9 cellular contexts compared by ENCODE assay signal in genomic region chr22:42863349-42863911, GRCh38. TPM values are rescaled to one million over a fixed set of nuclear protein-coding genes. Genes with fewer than 3 reads are reported as not detected.
DNase-seq lines count a peak whose midpoint lies in the region; ATAC-seq and TF ChIP-seq lines count a peak whose summit lies in the region.
"Had no signal": no experiment of that assay in that cellular context is flagged by ENCODE, and none has a peak within 500 bp of the region (broad histone marks: within the 10 kb centered on the region; RNA-seq: fewer than 3 reads in every experiment).

No MANE protein-coding gene starts in this region.

- H3K4me3 ChIP-seq in fibroblast of lung (replicated peaks in 1 of 4; ENCODE audit: control extremely low read depth in 1 of 4, insufficient read depth in 1 of 4, low read depth in 3 of 4, low read length in 4 of 4) (no peak overlapping the region), esophagus muscularis mucosa (no peak overlapping the region)

- H3K4me3 Mint-ChIP-seq in T-cell: peak overlapping the region in 1 of 3 donors; percentile 26
- H3K4me3 Mint-ChIP-seq in stimulated activated naive CD8-positive, alpha-beta T cell treated with anti-CD3 and anti-CD28 coated beads, Interleukin-15, amount 100 ng/mL, for 72 hours: peak overlapping the region in 1 of 2 donors; percentile 15

- peaks cover 3% of the 10 kb centered on the region for H3K4me1 ChIP-seq in fibroblast of lung (ENCODE audit: control insufficient read depth, extremely low read depth, insufficient read depth, low read length)
- peaks cover 3 to 18% (median 15%) of the 10 kb centered on the region in 4 donors for H3K4me1 ChIP-seq in esophagus muscularis mucosa

- H3K9ac ChIP-seq in fibroblast of lung (ENCODE audit: insufficient read depth, low read length): no peak overlapping the region

- TF ChIP-seq CTCF in fibroblast of lung (conservative IDR thresholded peaks at IDR 0.05 in 1 of 2, IDR thresholded peaks at IDR 0.05 in 1 of 2; ENCODE audit: low read depth in 1 of 2, low read length in 2 of 2): no peak
- TF ChIP-seq CTCF in esophagus muscularis mucosa (IDR thresholded peaks at IDR 0.05): no peak

- peaks cover 3% of the 10 kb centered on the region for H3K36me3 Mint-ChIP-seq in T-cell

- H3K9me3 ChIP-seq in fibroblast of lung (ENCODE audit: control insufficient read depth, insufficient read depth, low read depth, low read length) (no peaks in the 10 kb centered on the region), esophagus muscularis mucosa (no peaks in the 10 kb centered on the region)

- no peak for ATAC-seq in T-cell (replicated peaks in 1 of 4)
- peak; percentile 71 for ATAC-seq in stimulated activated naive CD8-positive, alpha-beta T cell treated with anti-CD3 and anti-CD28 coated beads, Interleukin-15, amount 100 ng/mL, for 72 hours

- CTCF ChIA-PET in T-cell (lab: Charles Lee): no interaction called here

- peaks cover 7 to 22% (median 14%) of the 10 kb centered on the region in 3 donors for H3K4me1 Mint-ChIP-seq in T-cell
- H3K4me1 Mint-ChIP-seq in stimulated activated naive CD8-positive, alpha-beta T cell treated with anti-CD3 and anti-CD28 coated beads, Interleukin-15, amount 100 ng/mL, for 72 hours: peaks cover 43% of the 10 kb centered on the region

- no peaks in the 10 kb centered on the region for H4K20me1 ChIP-seq in fibroblast of lung (ENCODE audit: control insufficient read depth, extremely low read depth, insufficient read depth, low read length)

- intact Hi-C loops in esophagus muscularis mucosa (cut with DNase I): no loop called here

- no peaks in the 10 kb centered on the region for H3K27me3 Mint-ChIP-seq in T-cell
- H3K27me3 Mint-ChIP-seq in stimulated activated naive CD8-positive, alpha-beta T cell treated with anti-CD3 and anti-CD28 coated beads, Interleukin-15, amount 100 ng/mL, for 72 hours: no peaks in the 10 kb centered on the region

- 72% methylated on average over 4 of the region's 4 CpGs for WGBS in esophagus muscularis mucosa

- H3K9me3 Mint-ChIP-seq in T-cell: peaks cover 0 to 3% (median 1%) of the 10 kb centered on the region in 3 donors
- peaks cover 6 to 13% of the 10 kb centered on the region in 2 donors for H3K9me3 Mint-ChIP-seq in stimulated activated naive CD8-positive, alpha-beta T cell treated with anti-CD3 and anti-CD28 coated beads, Interleukin-15, amount 100 ng/mL, for 72 hours

- no peak for TF ChIP-seq EP300 in esophagus muscularis mucosa (IDR thresholded peaks at IDR 0.05)

- H2AFZ ChIP-seq in fibroblast of lung (ENCODE audit: low read length): no peak overlapping the region

- POLR2A ChIA-PET in T-cell (lab: Charles Lee): interaction anchor here in 1 of 2 donors (0.6 kb wide), 1 partner anchor 51 kb away, joined by 3 read pairs; no protein-coding TSS in a partner anchor

- H3K27me3 ChIP-seq in fibroblast of lung (ENCODE audit: control insufficient read depth, insufficient read depth, low read length) (no peaks in the 10 kb centered on the region), esophagus muscularis mucosa (no peaks in the 10 kb centered on the region)

- H3K4me2 ChIP-seq in fibroblast of lung (ENCODE audit: extremely low read depth, insufficient read depth, low read length): no peak overlapping the region

- no peaks in the 10 kb centered on the region for H3K79me2 ChIP-seq in fibroblast of lung (ENCODE audit: control insufficient read depth, insufficient read depth, low read length)

- TF ChIP-seq POLR2A in esophagus muscularis mucosa (IDR thresholded peaks at IDR 0.05; ENCODE audit: low read depth): no peak

- H3K27ac Mint-ChIP-seq in T-cell: peak overlapping the region; percentile 73 to 83
- H3K27ac Mint-ChIP-seq in stimulated activated naive CD8-positive, alpha-beta T cell treated with anti-CD3 and anti-CD28 coated beads, Interleukin-15, amount 100 ng/mL, for 72 hours: peak overlapping the region; percentile 69 to 72

- DNase-seq in activated T-cell treated with anti-CD3 and anti-CD28 coated beads for 24 hours (ENCODE audit: low read depth) (peak; percentile 37), activated T-cell treated with anti-CD3 and anti-CD28 coated beads for 4 hours (no peak), T-cell (peak in 1 of 34 experiments; percentile 6), fibroblast of lung (ENCODE audit: low read depth in 2 of 2) (peak; percentile 72 to 98), NCI-H345 treated with DMSO at 0.1 percent for 48 hours (lab: John Stamatoyannopoulos, UW; ENCODE audit: unreplicated experiment) (no peak), ureter (ENCODE audit: low spot score) (no peak), esophagus muscularis mucosa (ENCODE audit: extremely low spot score) (no peak)
- DNase-seq in stimulated activated naive CD8-positive, alpha-beta T cell treated with anti-CD3 and anti-CD28 coated beads, Interleukin-15, amount 100 ng/mL, for 72 hours: peak; percentile 27 to 37
- DNase-seq: anterior cingulate cortex had no signal

- H3K27ac ChIP-seq in fibroblast of lung (ENCODE audit: insufficient read depth, low read length): no peak overlapping the region
- H3K27ac ChIP-seq in esophagus muscularis mucosa (replicated peaks in 1 of 4): no peak overlapping the region

- H3K36me3 ChIP-seq in fibroblast of lung (ENCODE audit: control insufficient read depth, insufficient read depth, low read length) (no peaks in the 10 kb centered on the region), esophagus muscularis mucosa (no peaks in the 10 kb centered on the region)

RNA-seq across cellular contexts. Expression of gene ARFGAP3, which starts 6.4 kb away (rescaled TPM):
- total RNA-seq in T-cell (10 to 100 TPM; 25.7 to 32.5 (median 30.2) TPM), fibroblast of lung (60.1 and 62.1 TPM in 2 replicates), ureter (32.8 TPM), esophagus muscularis mucosa (10 to 100 TPM; 38.8 to 63.5 (median 41.4) TPM)
- polyA plus RNA-seq in fibroblast of lung: 63.9 and 74.1 TPM in 2 replicates
- 45.3 and 48.9 TPM in 2 replicates for polyA plus RNA-seq in fibroblast of lung (2012)
- 16.9 and 24.5 TPM in 2 replicates for polyA minus RNA-seq in fibroblast of lung (ENCODE audit: low replicate concordance)

Comparison
In these comparisons a context has a peak if more than half of its experiments do, and no peak if none do; other contexts are left out.
1. DNase-seq: peak in activated T-cell treated with anti-CD3 and anti-CD28 coated beads for 24 hours (single experiment), fibroblast of lung (2 of 2) and stimulated activated naive CD8-positive, alpha-beta T cell treated with anti-CD3 and anti-CD28 coated beads, Interleukin-15, amount 100 ng/mL, for 72 hours (2 of 2); none in activated T-cell treated with anti-CD3 and anti-CD28 coated beads for 4 hours (single experiment), NCI-H345 treated with DMSO at 0.1 percent for 48 hours (single experiment), ureter (single experiment) and esophagus muscularis mucosa (single experiment).